Comparison of ENCODE assay signal across 8 cellular contexts in genomic region chr16:57530104-57530522, GRCh38. TPM values are rescaled to one million over a fixed set of nuclear protein-coding genes. Genes with fewer than 3 reads are reported as not detected.
A peak's percentile ranks its signal among the peaks of the same experiment; 100 is the strongest.
DNase-seq lines count a peak whose midpoint lies in the region; ATAC-seq and TF ChIP-seq lines count a peak whose summit lies in the region.

No MANE protein-coding gene starts in this region.

- WGBS in thymus, result 5% methylated on average over 7 of the region's 7 CpGs

- H3K9me3 ChIP-seq in thymus (ENCODE audit: control insufficient read depth), result no peaks in the 10 kb centered on the region

- no peak for TF ChIP-seq CTCF in neural crest cell (conservative IDR thresholded peaks at IDR 0.05)

- H3K36me3 ChIP-seq in thymus (ENCODE audit: control insufficient read depth, insufficient read depth), result peaks cover 14% of the 10 kb centered on the region

- ATAC-seq in GM19395 (IDR thresholded peaks at IDR 0.05; ENCODE audit: unreplicated experiment), result peak; percentile 80

- H3K27ac ChIP-seq in thymus (ENCODE audit: low read depth), result peak overlapping the region; percentile 93

- H3K4me3 ChIP-seq in thymus (ENCODE audit: low read length), result peak overlapping the region; percentile 0

- no peaks in the 10 kb centered on the region for H3K36me3 Mint-ChIP-seq in neural crest cell (ENCODE audit: low read depth)

- peaks cover 63% of the 10 kb centered on the region for H3K27me3 Mint-ChIP-seq in neural crest cell (ENCODE audit: low read depth)

- H3K4me1 Mint-ChIP-seq in neural crest cell, result peaks cover 45% of the 10 kb centered on the region

- H3K4me1 ChIP-seq in thymus (ENCODE audit: control insufficient read depth, insufficient read depth, low read length), result peaks cover 51% of the 10 kb centered on the region

- peak overlapping the region; percentile 81 for H3K4me3 Mint-ChIP-seq in neural crest cell

- no peaks in the 10 kb centered on the region for H3K27me3 ChIP-seq in thymus (ENCODE audit: control insufficient read depth, insufficient read depth)

- H3K9me3 Mint-ChIP-seq in neural crest cell, result no peaks in the 10 kb centered on the region

- no peak overlapping the region for H3K27ac Mint-ChIP-seq in neural crest cell (ENCODE audit: unreplicated experiment)

- DNase-seq in ACHN (peak; percentile 68), HK-2 (ENCODE audit: unreplicated experiment) (peak; percentile 61), neural crest cell (ENCODE audit: low read depth, low spot score) (no peak), NCI-H128 (lab: John Stamatoyannopoulos, UW; ENCODE audit: unreplicated experiment) (no peak)
- peak; percentile 68 for DNase-seq in activated CD4-positive, alpha-beta T cell treated with anti-CD3 and anti-CD28 coated beads for 1 hour
- DNase-seq in effector CD8-positive, alpha-beta T cell (lab: John Stamatoyannopoulos, UW), result peak; percentile 48

- in situ Hi-C loops in ACHN (cut with HindIII; ENCODE audit: low pct_ligation_motif_present, low pct_unique_long_range_greater_than_20kb, low sequenced_read_pairs), result no loop called here

RNA-seq across cellular contexts. Expression of gene CCDC102A, which starts 6.3 kb away (rescaled TPM):
- total RNA-seq in neural crest cell, result 6.4 and 8.6 TPM in 2 replicates
- polyA plus RNA-seq in thymus, result 6.8 TPM

RNA-seq across cellular contexts. Expression of gene ADGRG5, which starts 12.3 kb away (rescaled TPM):
- total RNA-seq in neural crest cell, result 0.07 TPM in 2 replicates
- 3.5 TPM for polyA plus RNA-seq in thymus

RNA-seq across cellular contexts. Expression of gene DOK4, which starts 43.8 kb away (rescaled TPM):
- 20.4 and 22.7 TPM in 2 replicates for total RNA-seq in neural crest cell
- polyA plus RNA-seq in thymus, result 11.8 TPM

Comparison
In these comparisons a context has a peak if more than half of its experiments do, and no peak if none do; other contexts are left out.
1. DNase-seq: peak in ACHN (single experiment), HK-2 (single experiment), activated CD4-positive, alpha-beta T cell treated with anti-CD3 and anti-CD28 coated beads for 1 hour (single experiment) and effector CD8-positive, alpha-beta T cell (single experiment); none in neural crest cell (single experiment) and NCI-H128 (single experiment).